In genomic region chr16:2324296-2324859, GRCh38 we compare ENCODE assay signal across 22 cellular contexts.
"Had no signal": no experiment of that assay in that cellular context is flagged by ENCODE, and none has a peak within 500 bp of the region (broad histone marks: within the 10 kb centered on the region; RNA-seq: fewer than 3 reads in every experiment).

No MANE protein-coding gene starts in this region.

- DNase-seq: colonic mucosa; effector CD4-positive, alpha-beta T cell; endodermal cell; erythroblast; foreskin melanocyte; hippocampal formation; kidney glomerular epithelial cell; mesendoderm; naive B cell; psoas muscle; retina; spleen; stimulated activated CD4-positive, alpha-beta T cell treated with anti-CD3 and anti-CD28 coated beads, Interleukin-15, amount 100 ng/mL, for 24 hours; stimulated activated CD4-positive, alpha-beta T cell treated with anti-CD3 and anti-CD28 coated beads, Interleukin-1b, Interleukin-23, amount 100 ng/mL, for 48 hours; stimulated activated CD4-positive, alpha-beta T cell treated with anti-CD3 and anti-CD28 coated beads, Interleukin-4, amount 100 ng/mL, for 24 hours; tibial artery had no signal

- H3K27ac ChIP-seq: colonic mucosa, heart left ventricle, parathyroid adenoma, psoas muscle, spleen, tibial artery had no signal

- FAIRE-seq: endothelial cell of umbilical vein, islet of Langerhans had no signal

- H3K4me1 ChIP-seq: colonic mucosa, heart left ventricle, parathyroid adenoma, psoas muscle, spleen, tibial artery had no signal

- H3K27me3 ChIP-seq: colonic mucosa, heart left ventricle, tibial artery had no signal

- H3K36me3 ChIP-seq: colonic mucosa had no signal

- ATAC-seq: heart left ventricle; psoas muscle; sciatic nerve; stimulated activated memory B cell treated with anti-CD40 and anti-IgM and Interleukin-4, amounts not matched to agents 10 μg/mL and 1 μg/mL and 100 μg/mL, for 72 hours had no signal

- H3K9me3 ChIP-seq: colonic mucosa, heart left ventricle, psoas muscle, spleen, tibial artery had no signal

- H3K9ac ChIP-seq: parathyroid adenoma had no signal

- H3K4me3 ChIP-seq: colonic mucosa, heart left ventricle, psoas muscle, spleen, tibial artery had no signal
